14 cellular contexts compared by ENCODE assay signal in genomic region chr1:234537236-234537635, GRCh38. TPM values are rescaled to one million over a fixed set of nuclear protein-coding genes. Genes with fewer than 3 reads are reported as not detected.
A peak's percentile ranks its signal among the peaks of the same experiment; 100 is the strongest.
DNase-seq lines count a peak whose midpoint lies in the region; ATAC-seq and TF ChIP-seq lines count a peak whose summit lies in the region.
"Had no signal": no experiment of that assay in that cellular context is flagged by ENCODE, and none has a peak within 500 bp of the region (broad histone marks: within the 10 kb centered on the region; RNA-seq: fewer than 3 reads in every experiment).

No MANE protein-coding gene starts in this region.

- intact Hi-C loops in lower lobe of right lung (cut with DNase I) (no loop called here), stomach (cut with DNase I; ENCODE audit: low total_unique reads) (no loop called here)
- intact Hi-C loops in activated T-helper 1 cell treated with anti-CD3 and anti-CD28 coated beads, Interleukin-12 subunit alpha, Interleukin-12 subunit beta, Interleukin-2, Interleukin-4 antibody, amounts not matched to agents 30 ng/mL and 10 ng/mL and 1 ng/mL, durations not matched to agents 14 hours and 24 hours and 36 hours (cut with micrococcal nuclease), result no loop called here

- H3K27ac ChIP-seq in BLaER1 treated with 17β-estradiol and CSF1 and Interleukin-3, amounts not matched to agents 10 nM and 100 nM, result peak overlapping the region in 10 of 11 experiments; percentile 10 to 92 (median 84); a peak in 19 of 22 replicates
- H3K27ac ChIP-seq in cingulate gyrus (ENCODE audit: low read depth, low read length) (peak overlapping the region; percentile 94), lower lobe of right lung (peak overlapping the region; percentile 94), stomach (peak overlapping the region in 4 of 5 donors; percentile 95 to 97 (median 96))
- H3K27ac ChIP-seq: SK-N-MC had no signal

- peak overlapping the region; percentile 83 to 98 (median 90) for H3K4me2 ChIP-seq in BLaER1 treated with 17β-estradiol and CSF1 and Interleukin-3, amounts not matched to agents 10 nM and 100 nM

- no peaks in the 10 kb centered on the region for H3K27me3 Mint-ChIP-seq in activated T-helper 1 cell treated with anti-CD3 and anti-CD28 coated beads, Interleukin-12 subunit alpha, Interleukin-12 subunit beta, Interleukin-2, Interleukin-4 antibody, amounts not matched to agents 30 ng/mL and 10 ng/mL and 1 ng/mL, durations not matched to agents 14 hours and 24 hours and 36 hours (ENCODE audit: insufficient read depth)
- H3K27me3 Mint-ChIP-seq: activated CD4-positive, alpha-beta T cell treated with anti-CD3 and anti-CD28 coated beads, Interleukin-2, amount 10 ng/mL, durations not matched to agents 24 days and 14 days; dendritic cell treated with granulocyte-macrophage colony-stimulating factor and Interleukin-4, amounts not matched to agents 40 ng/mL and 50 ng/mL, for 4 days had no signal

- no peaks in the 10 kb centered on the region for H3K36me3 Mint-ChIP-seq in activated T-helper 1 cell treated with anti-CD3 and anti-CD28 coated beads, Interleukin-12 subunit alpha, Interleukin-12 subunit beta, Interleukin-2, Interleukin-4 antibody, amounts not matched to agents 30 ng/mL and 10 ng/mL and 1 ng/mL, durations not matched to agents 14 hours and 24 hours and 36 hours (ENCODE audit: low read depth)

- H3K27ac Mint-ChIP-seq in activated T-helper 1 cell treated with anti-CD3 and anti-CD28 coated beads, Interleukin-12 subunit alpha, Interleukin-12 subunit beta, Interleukin-2, Interleukin-4 antibody, amounts not matched to agents 30 ng/mL and 10 ng/mL and 1 ng/mL, durations not matched to agents 14 hours and 24 hours and 36 hours, result no peak overlapping the region
- H3K27ac Mint-ChIP-seq: activated CD4-positive, alpha-beta T cell treated with anti-CD3 and anti-CD28 coated beads, Interleukin-2, amount 10 ng/mL, durations not matched to agents 24 days and 14 days; dendritic cell treated with granulocyte-macrophage colony-stimulating factor and Interleukin-4, amounts not matched to agents 40 ng/mL and 50 ng/mL, for 4 days had no signal

- H3K9me3 Mint-ChIP-seq in activated T-helper 1 cell treated with anti-CD3 and anti-CD28 coated beads, Interleukin-12 subunit alpha, Interleukin-12 subunit beta, Interleukin-2, Interleukin-4 antibody, amounts not matched to agents 30 ng/mL and 10 ng/mL and 1 ng/mL, durations not matched to agents 14 hours and 24 hours and 36 hours, result no peaks in the 10 kb centered on the region
- H3K9me3 Mint-ChIP-seq: activated CD4-positive, alpha-beta T cell treated with anti-CD3 and anti-CD28 coated beads, Interleukin-2, amount 10 ng/mL, durations not matched to agents 24 days and 14 days; dendritic cell treated with granulocyte-macrophage colony-stimulating factor and Interleukin-4, amounts not matched to agents 40 ng/mL and 50 ng/mL, for 4 days had no signal

- TF ChIP-seq POLR2A in stomach (IDR thresholded peaks at IDR 0.05), result no peak

- no peak for TF ChIP-seq CTCF in lower lobe of right lung (IDR thresholded peaks at IDR 0.05)
- no peak for TF ChIP-seq CTCF in stomach (IDR thresholded peaks at IDR 0.05)
- TF ChIP-seq CTCF in GM20000 (IDR thresholded peaks at IDR 0.05; ENCODE audit: extremely low read depth, missing control alignments), result no peak

- DNase-seq in lower lobe of right lung, result no peak
- DNase-seq in stomach, result no peak
- no peak for DNase-seq in activated T-helper 1 cell treated with anti-CD3 and anti-CD28 coated beads, Interleukin-12 subunit alpha, Interleukin-12 subunit beta, Interleukin-2, Interleukin-4 antibody, amounts not matched to agents 30 ng/mL and 10 ng/mL and 1 ng/mL, durations not matched to agents 14 hours and 24 hours and 36 hours (ENCODE audit: low spot score)
- no peak for DNase-seq in NCI-H2107 (lab: John Stamatoyannopoulos, UW)
- DNase-seq in GM20000 (ENCODE audit: low spot score), result no peak
- DNase-seq: activated CD4-positive, alpha-beta T cell treated with anti-CD3 and anti-CD28 coated beads, Interleukin-2, amount 10 ng/mL, durations not matched to agents 24 days and 14 days; Kasumi-1; NCI-H1436 treated with DMSO at 0.1 percent for 48 hours; NCI-H446 treated with DMSO at 0.1 percent for 48 hours had no signal

- H3K4me3 ChIP-seq in BLaER1 treated with 17β-estradiol and CSF1 and Interleukin-3, amounts not matched to agents 10 nM and 100 nM, result peak overlapping the region in 6 of 10 experiments; percentile 7 to 47 (median 22); a peak in 5 of 20 replicates
- H3K4me3 ChIP-seq in lower lobe of right lung (no peak overlapping the region), stomach (no peak overlapping the region)
- H3K4me3 ChIP-seq: SK-N-MC had no signal

- no peak for TF ChIP-seq EP300 in stomach (IDR thresholded peaks at IDR 0.05)

- no peaks in the 10 kb centered on the region for H4K20me1 ChIP-seq in BLaER1 treated with 17β-estradiol and CSF1 and Interleukin-3, amounts not matched to agents 10 nM and 100 nM

- no peaks in the 10 kb centered on the region for H3K27me3 ChIP-seq in BLaER1 treated with 17β-estradiol and CSF1 and Interleukin-3, amounts not matched to agents 10 nM and 100 nM
- H3K27me3 ChIP-seq in lower lobe of right lung (ENCODE audit: low read depth) (no peaks in the 10 kb centered on the region), stomach (no peaks in the 10 kb centered on the region)

- H3K9ac ChIP-seq in BLaER1 treated with 17β-estradiol and CSF1 and Interleukin-3, amounts not matched to agents 10 nM and 100 nM, result peak overlapping the region in 9 of 11 experiments; percentile 46 to 84 (median 76); a peak in 17 of 22 replicates

- ATAC-seq in lower lobe of right lung (no peak), GM21529 (IDR thresholded peaks at IDR 0.05; ENCODE audit: unreplicated experiment) (no peak)

- no peak overlapping the region for H3K4me3 Mint-ChIP-seq in activated T-helper 1 cell treated with anti-CD3 and anti-CD28 coated beads, Interleukin-12 subunit alpha, Interleukin-12 subunit beta, Interleukin-2, Interleukin-4 antibody, amounts not matched to agents 30 ng/mL and 10 ng/mL and 1 ng/mL, durations not matched to agents 14 hours and 24 hours and 36 hours
- H3K4me3 Mint-ChIP-seq: activated CD4-positive, alpha-beta T cell treated with anti-CD3 and anti-CD28 coated beads, Interleukin-2, amount 10 ng/mL, durations not matched to agents 24 days and 14 days; dendritic cell treated with granulocyte-macrophage colony-stimulating factor and Interleukin-4, amounts not matched to agents 40 ng/mL and 50 ng/mL, for 4 days had no signal

- 73 to 88% (median 84%) methylated on average over 5 of the region's 5 CpGs for WGBS in stomach, 5 donors

- H3K9me3 ChIP-seq in BLaER1 treated with 17β-estradiol and CSF1 and Interleukin-3, amounts not matched to agents 10 nM and 100 nM (replicated peaks in 1 of 11), result no peaks in the 10 kb centered on the region
- H3K9me3 ChIP-seq in lower lobe of right lung (no peaks in the 10 kb centered on the region), stomach (no peaks in the 10 kb centered on the region)

- no peaks in the 10 kb centered on the region for H3K36me3 ChIP-seq in BLaER1 treated with 17β-estradiol and CSF1 and Interleukin-3, amounts not matched to agents 10 nM and 100 nM
- no peaks in the 10 kb centered on the region for H3K36me3 ChIP-seq in lower lobe of right lung
- no peaks in the 10 kb centered on the region for H3K36me3 ChIP-seq in stomach

- H3K4me1 ChIP-seq in BLaER1 treated with 17β-estradiol and CSF1 and Interleukin-3, amounts not matched to agents 10 nM and 100 nM, result peaks cover 84 to 100% (median 100%) of the 10 kb centered on the region in 10 experiments
- H3K4me1 ChIP-seq in lower lobe of right lung (peaks cover 61% of the 10 kb centered on the region), stomach (peaks cover 47 to 98% (median 73%) of the 10 kb centered on the region in 4 donors)

- peaks cover 11% of the 10 kb centered on the region for H3K4me1 Mint-ChIP-seq in activated T-helper 1 cell treated with anti-CD3 and anti-CD28 coated beads, Interleukin-12 subunit alpha, Interleukin-12 subunit beta, Interleukin-2, Interleukin-4 antibody, amounts not matched to agents 30 ng/mL and 10 ng/mL and 1 ng/mL, durations not matched to agents 14 hours and 24 hours and 36 hours (ENCODE audit: low read depth)

RNA-seq across cellular contexts. Expression of gene TARBP1, which starts 58.3 kb away (rescaled TPM):
- total RNA-seq in lower lobe of right lung, result 24.6 TPM
- total RNA-seq in stomach, result 10 to 100 TPM; 14.0 to 63.2 (median 53.9) TPM
- 10 to 100 TPM in 1 of 3 donors, 1 to 10 TPM in 2; 5.7 to 34.7 (median 9.0) TPM for polyA plus RNA-seq in stomach
- total RNA-seq in activated T-helper 1 cell treated with anti-CD3 and anti-CD28 coated beads, Interleukin-12 subunit alpha, Interleukin-12 subunit beta, Interleukin-2, Interleukin-4 antibody, amounts not matched to agents 30 ng/mL and 10 ng/mL and 1 ng/mL, durations not matched to agents 14 hours and 24 hours and 36 hours, result 71.7 and 78.9 TPM in 2 replicates

Comparison
In these comparisons a context has a peak if more than half of its experiments do, and no peak if none do; other contexts are left out.
1. H3K4me3 ChIP-seq: peak in BLaER1 treated with 17β-estradiol and CSF1 and Interleukin-3, amounts not matched to agents 10 nM and 100 nM (6 of 10); none in lower lobe of right lung (single experiment) and stomach (0 of 4).
2. Peak in every context shown above with its lines, with median percentiles within 50 percentile points of each other: H3K27ac ChIP-seq.